ENCODE assay signal across 1 cellular context in the genomic region with DNA sequence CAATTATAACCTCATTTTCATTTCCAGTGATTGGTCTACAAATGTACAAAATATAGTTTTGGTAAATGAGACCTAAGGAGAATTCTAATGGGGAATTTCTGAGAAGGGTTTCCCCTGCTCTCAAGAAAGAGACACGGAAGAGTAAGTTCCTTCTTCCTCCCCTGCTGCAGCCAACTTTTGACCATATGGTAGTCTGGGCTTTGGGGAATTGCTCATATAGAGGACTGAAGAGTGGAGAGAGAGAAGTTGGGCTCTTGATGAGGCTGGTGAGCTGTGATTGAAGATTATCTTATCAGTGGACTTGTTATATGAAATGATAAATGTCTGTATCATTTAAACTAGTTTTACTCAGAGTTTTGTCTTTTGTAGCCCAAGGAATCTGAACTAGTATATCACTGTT.
TF ChIP-seq lines count a peak whose summit lies in the region.

No MANE protein-coding gene starts in this region.

TF ChIP-seq in SK-N-SH, 30 proteins besides CTCF, POLR2A, EP300 and RAD21 (continued from another document):
- TF ChIP-seq, protein P1, sequence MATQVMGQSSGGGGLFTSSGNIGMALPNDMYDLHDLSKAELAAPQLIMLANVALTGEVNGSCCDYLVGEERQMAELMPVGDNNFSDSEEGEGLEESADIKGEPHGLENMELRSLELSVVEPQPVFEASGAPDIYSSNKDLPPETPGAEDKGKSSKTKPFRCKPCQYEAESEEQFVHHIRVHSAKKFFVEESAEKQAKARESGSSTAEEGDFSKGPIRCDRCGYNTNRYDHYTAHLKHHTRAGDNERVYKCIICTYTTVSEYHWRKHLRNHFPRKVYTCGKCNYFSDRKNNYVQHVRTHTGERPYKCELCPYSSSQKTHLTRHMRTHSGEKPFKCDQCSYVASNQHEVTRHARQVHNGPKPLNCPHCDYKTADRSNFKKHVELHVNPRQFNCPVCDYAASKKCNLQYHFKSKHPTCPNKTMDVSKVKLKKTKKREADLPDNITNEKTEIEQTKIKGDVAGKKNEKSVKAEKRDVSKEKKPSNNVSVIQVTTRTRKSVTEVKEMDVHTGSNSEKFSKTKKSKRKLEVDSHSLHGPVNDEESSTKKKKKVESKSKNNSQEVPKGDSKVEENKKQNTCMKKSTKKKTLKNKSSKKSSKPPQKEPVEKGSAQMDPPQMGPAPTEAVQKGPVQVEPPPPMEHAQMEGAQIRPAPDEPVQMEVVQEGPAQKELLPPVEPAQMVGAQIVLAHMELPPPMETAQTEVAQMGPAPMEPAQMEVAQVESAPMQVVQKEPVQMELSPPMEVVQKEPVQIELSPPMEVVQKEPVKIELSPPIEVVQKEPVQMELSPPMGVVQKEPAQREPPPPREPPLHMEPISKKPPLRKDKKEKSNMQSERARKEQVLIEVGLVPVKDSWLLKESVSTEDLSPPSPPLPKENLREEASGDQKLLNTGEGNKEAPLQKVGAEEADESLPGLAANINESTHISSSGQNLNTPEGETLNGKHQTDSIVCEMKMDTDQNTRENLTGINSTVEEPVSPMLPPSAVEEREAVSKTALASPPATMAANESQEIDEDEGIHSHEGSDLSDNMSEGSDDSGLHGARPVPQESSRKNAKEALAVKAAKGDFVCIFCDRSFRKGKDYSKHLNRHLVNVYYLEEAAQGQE (IDR thresholded peaks at IDR 0.05; ENCODE audit: low read depth, low read length) = no peak
TF ChIP-seq in SK-N-SH: peak in this region for 0.
